1 cellular context compared by ENCODE assay signal in the genomic region with DNA sequence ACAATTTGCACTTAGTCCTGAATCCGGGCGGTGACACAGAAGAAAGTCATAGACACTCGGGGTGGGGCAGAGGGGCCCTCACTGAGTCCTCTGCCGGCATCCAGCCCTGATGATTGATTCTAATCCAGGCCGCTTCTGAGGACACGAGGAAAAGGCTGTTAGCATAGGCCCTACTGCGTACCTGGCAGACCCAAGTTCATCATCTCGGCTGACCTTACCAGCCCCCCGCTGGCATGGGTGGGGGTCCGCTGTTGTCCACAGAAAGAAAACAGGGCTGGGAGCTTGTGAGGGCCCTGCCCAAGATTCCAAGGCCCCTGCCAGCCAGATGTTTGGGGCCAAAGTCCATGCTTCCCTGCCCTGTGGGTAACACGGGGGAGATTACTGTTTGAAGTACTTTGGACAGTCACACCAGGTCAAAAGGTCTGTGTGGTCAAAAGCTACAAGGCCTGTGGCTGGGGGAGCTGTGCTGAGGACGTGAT.
TF ChIP-seq lines count a peak whose summit lies in the region.

No MANE protein-coding gene starts in this region.

TF ChIP-seq in HepG2, 621 proteins besides CTCF, POLR2A, EP300 and RAD21 (continued from another document and continues in another):
- TF ChIP-seq, protein P1, sequence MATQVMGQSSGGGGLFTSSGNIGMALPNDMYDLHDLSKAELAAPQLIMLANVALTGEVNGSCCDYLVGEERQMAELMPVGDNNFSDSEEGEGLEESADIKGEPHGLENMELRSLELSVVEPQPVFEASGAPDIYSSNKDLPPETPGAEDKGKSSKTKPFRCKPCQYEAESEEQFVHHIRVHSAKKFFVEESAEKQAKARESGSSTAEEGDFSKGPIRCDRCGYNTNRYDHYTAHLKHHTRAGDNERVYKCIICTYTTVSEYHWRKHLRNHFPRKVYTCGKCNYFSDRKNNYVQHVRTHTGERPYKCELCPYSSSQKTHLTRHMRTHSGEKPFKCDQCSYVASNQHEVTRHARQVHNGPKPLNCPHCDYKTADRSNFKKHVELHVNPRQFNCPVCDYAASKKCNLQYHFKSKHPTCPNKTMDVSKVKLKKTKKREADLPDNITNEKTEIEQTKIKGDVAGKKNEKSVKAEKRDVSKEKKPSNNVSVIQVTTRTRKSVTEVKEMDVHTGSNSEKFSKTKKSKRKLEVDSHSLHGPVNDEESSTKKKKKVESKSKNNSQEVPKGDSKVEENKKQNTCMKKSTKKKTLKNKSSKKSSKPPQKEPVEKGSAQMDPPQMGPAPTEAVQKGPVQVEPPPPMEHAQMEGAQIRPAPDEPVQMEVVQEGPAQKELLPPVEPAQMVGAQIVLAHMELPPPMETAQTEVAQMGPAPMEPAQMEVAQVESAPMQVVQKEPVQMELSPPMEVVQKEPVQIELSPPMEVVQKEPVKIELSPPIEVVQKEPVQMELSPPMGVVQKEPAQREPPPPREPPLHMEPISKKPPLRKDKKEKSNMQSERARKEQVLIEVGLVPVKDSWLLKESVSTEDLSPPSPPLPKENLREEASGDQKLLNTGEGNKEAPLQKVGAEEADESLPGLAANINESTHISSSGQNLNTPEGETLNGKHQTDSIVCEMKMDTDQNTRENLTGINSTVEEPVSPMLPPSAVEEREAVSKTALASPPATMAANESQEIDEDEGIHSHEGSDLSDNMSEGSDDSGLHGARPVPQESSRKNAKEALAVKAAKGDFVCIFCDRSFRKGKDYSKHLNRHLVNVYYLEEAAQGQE (IDR thresholded peaks at IDR 0.05; ENCODE audit: borderline replicate concordance in 1 of 2, low read depth in 1 of 2, low read length in 2 of 2): no peak; a peak in 2 of 4 replicates
- TF ChIP-seq ZNF607 (CRISPR knock-in tag; IDR thresholded peaks at IDR 0.05; ENCODE audit: borderline replicate concordance): no peak
- no peak for TF ChIP-seq SYNCRIP (IDR thresholded peaks at IDR 0.05; ENCODE audit: insufficient read depth, low read depth, low read length)
- TF ChIP-seq TARDBP (CRISPR knock-in tag; IDR thresholded peaks at IDR 0.05): peak; percentile 45; the same call in 1 of the 2 replicates
- TF ChIP-seq CC2D1A (CRISPR knock-in tag; IDR thresholded peaks at IDR 0.05): no peak
- no peak for TF ChIP-seq IKZF1 (IDR thresholded peaks at IDR 0.05)
- TF ChIP-seq ZNF550 (CRISPR knock-in tag; IDR thresholded peaks at IDR 0.05; ENCODE audit: borderline replicate concordance): no peak
- no peak for TF ChIP-seq JARID2 (CRISPR knock-in tag; IDR thresholded peaks at IDR 0.05; ENCODE audit: insufficient replicate concordance)
- TF ChIP-seq FOXA1 (IDR thresholded peaks at IDR 0.05): no peak
- peak; percentile 77 for TF ChIP-seq FOXA1 (CRISPR knock-in tag; IDR thresholded peaks at IDR 0.05)
- no peak for TF ChIP-seq ZNF7 (CRISPR knock-in tag; IDR thresholded peaks at IDR 0.05)
- TF ChIP-seq, protein P2, sequence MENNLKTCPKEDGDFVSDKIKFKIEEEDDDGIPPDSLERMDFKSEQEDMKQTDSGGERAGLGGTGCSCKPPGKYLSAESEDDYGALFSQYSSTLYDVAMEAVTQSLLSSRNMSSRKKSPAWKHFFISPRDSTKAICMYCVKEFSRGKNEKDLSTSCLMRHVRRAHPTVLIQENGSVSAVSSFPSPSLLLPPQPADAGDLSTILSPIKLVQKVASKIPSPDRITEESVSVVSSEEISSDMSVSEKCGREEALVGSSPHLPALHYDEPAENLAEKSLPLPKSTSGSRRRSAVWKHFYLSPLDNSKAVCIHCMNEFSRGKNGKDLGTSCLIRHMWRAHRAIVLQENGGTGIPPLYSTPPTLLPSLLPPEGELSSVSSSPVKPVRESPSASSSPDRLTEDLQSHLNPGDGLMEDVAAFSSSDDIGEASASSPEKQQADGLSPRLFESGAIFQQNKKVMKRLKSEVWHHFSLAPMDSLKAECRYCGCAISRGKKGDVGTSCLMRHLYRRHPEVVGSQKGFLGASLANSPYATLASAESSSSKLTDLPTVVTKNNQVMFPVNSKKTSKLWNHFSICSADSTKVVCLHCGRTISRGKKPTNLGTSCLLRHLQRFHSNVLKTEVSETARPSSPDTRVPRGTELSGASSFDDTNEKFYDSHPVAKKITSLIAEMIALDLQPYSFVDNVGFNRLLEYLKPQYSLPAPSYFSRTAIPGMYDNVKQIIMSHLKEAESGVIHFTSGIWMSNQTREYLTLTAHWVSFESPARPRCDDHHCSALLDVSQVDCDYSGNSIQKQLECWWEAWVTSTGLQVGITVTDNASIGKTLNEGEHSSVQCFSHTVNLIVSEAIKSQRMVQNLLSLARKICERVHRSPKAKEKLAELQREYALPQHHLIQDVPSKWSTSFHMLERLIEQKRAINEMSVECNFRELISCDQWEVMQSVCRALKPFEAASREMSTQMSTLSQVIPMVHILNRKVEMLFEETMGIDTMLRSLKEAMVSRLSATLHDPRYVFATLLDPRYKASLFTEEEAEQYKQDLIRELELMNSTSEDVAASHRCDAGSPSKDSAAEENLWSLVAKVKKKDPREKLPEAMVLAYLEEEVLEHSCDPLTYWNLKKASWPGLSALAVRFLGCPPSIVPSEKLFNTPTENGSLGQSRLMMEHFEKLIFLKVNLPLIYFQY (CRISPR knock-in tag; IDR thresholded peaks at IDR 0.05; ENCODE audit: borderline replicate concordance): no peak
- no peak for TF ChIP-seq ZNF616 (CRISPR knock-in tag; IDR thresholded peaks at IDR 0.05; ENCODE audit: low read depth)
- TF ChIP-seq ZNF670 (CRISPR knock-in tag; IDR thresholded peaks at IDR 0.05; ENCODE audit: borderline replicate concordance): no peak; the same call in 1 of the 2 replicates
- TF ChIP-seq ZNF547 (CRISPR knock-in tag; IDR thresholded peaks at IDR 0.05): no peak
- TF ChIP-seq RAD51 (IDR thresholded peaks at IDR 0.05; ENCODE audit: borderline replicate concordance): no peak
- TF ChIP-seq, protein P3, sequence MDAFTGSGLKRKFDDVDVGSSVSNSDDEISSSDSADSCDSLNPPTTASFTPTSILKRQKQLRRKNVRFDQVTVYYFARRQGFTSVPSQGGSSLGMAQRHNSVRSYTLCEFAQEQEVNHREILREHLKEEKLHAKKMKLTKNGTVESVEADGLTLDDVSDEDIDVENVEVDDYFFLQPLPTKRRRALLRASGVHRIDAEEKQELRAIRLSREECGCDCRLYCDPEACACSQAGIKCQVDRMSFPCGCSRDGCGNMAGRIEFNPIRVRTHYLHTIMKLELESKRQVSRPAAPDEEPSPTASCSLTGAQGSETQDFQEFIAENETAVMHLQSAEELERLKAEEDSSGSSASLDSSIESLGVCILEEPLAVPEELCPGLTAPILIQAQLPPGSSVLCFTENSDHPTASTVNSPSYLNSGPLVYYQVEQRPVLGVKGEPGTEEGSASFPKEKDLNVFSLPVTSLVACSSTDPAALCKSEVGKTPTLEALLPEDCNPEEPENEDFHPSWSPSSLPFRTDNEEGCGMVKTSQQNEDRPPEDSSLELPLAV (CRISPR knock-in tag; conservative IDR thresholded peaks at IDR 0.05; ENCODE audit: low read depth): no peak
- TF ChIP-seq, protein P4, sequence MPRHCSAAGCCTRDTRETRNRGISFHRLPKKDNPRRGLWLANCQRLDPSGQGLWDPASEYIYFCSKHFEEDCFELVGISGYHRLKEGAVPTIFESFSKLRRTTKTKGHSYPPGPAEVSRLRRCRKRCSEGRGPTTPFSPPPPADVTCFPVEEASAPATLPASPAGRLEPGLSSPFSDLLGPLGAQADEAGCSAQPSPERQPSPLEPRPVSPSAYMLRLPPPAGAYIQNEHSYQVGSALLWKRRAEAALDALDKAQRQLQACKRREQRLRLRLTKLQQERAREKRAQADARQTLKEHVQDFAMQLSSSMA (CRISPR knock-in tag; IDR thresholded peaks at IDR 0.05): 0 out of 2 replicates have a peak, but pooled peaks have one; percentile 24
- 0 out of 2 replicates have a peak, but pooled peaks have one; percentile 36 for TF ChIP-seq ZNF296 (CRISPR knock-in tag; conservative IDR thresholded peaks at IDR 0.05)
- TF ChIP-seq, protein P5, sequence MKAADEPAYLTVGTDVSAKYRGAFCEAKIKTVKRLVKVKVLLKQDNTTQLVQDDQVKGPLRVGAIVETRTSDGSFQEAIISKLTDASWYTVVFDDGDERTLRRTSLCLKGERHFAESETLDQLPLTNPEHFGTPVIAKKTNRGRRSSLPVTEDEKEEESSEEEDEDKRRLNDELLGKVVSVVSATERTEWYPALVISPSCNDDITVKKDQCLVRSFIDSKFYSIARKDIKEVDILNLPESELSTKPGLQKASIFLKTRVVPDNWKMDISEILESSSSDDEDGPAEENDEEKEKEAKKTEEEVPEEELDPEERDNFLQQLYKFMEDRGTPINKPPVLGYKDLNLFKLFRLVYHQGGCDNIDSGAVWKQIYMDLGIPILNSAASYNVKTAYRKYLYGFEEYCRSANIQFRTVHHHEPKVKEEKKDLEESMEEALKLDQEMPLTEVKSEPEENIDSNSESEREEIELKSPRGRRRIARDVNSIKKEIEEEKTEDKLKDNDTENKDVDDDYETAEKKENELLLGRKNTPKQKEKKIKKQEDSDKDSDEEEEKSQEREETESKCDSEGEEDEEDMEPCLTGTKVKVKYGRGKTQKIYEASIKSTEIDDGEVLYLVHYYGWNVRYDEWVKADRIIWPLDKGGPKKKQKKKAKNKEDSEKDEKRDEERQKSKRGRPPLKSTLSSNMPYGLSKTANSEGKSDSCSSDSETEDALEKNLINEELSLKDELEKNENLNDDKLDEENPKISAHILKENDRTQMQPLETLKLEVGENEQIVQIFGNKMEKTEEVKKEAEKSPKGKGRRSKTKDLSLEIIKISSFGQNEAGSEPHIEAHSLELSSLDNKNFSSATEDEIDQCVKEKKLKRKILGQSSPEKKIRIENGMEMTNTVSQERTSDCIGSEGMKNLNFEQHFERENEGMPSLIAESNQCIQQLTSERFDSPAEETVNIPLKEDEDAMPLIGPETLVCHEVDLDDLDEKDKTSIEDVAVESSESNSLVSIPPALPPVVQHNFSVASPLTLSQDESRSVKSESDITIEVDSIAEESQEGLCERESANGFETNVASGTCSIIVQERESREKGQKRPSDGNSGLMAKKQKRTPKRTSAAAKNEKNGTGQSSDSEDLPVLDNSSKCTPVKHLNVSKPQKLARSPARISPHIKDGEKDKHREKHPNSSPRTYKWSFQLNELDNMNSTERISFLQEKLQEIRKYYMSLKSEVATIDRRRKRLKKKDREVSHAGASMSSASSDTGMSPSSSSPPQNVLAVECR (CRISPR knock-in tag; IDR thresholded peaks at IDR 0.05; ENCODE audit: borderline replicate concordance): peak; percentile 68; the same call in 1 of the 2 replicates
- TF ChIP-seq, protein P6, sequence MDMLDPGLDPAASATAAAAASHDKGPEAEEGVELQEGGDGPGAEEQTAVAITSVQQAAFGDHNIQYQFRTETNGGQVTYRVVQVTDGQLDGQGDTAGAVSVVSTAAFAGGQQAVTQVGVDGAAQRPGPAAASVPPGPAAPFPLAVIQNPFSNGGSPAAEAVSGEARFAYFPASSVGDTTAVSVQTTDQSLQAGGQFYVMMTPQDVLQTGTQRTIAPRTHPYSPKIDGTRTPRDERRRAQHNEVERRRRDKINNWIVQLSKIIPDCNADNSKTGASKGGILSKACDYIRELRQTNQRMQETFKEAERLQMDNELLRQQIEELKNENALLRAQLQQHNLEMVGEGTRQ (IDR thresholded peaks at IDR 0.05; ENCODE audit: low read depth, low read length): no peak
- TF ChIP-seq, protein P6 (CRISPR knock-in tag; IDR thresholded peaks at IDR 0.05; ENCODE audit: borderline replicate concordance): no peak
- TF ChIP-seq, protein P7, sequence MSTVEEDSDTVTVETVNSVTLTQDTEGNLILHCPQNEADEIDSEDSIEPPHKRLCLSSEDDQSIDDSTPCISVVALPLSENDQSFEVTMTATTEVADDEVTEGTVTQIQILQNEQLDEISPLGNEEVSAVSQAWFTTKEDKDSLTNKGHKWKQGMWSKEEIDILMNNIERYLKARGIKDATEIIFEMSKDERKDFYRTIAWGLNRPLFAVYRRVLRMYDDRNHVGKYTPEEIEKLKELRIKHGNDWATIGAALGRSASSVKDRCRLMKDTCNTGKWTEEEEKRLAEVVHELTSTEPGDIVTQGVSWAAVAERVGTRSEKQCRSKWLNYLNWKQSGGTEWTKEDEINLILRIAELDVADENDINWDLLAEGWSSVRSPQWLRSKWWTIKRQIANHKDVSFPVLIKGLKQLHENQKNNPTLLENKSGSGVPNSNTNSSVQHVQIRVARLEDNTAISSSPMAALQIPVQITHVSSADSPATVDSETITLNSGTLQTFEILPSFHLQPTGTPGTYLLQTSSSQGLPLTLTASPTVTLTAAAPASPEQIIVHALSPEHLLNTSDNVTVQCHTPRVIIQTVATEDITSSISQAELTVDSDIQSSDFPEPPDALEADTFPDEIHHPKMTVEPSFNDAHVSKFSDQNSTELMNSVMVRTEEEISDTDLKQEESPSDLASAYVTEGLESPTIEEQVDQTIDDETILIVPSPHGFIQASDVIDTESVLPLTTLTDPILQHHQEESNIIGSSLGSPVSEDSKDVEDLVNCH (CRISPR knock-in tag; IDR thresholded peaks at IDR 0.05): no peak
- TF ChIP-seq SIN3B (IDR thresholded peaks at IDR 0.05; ENCODE audit: low read length): no peak
- peak; percentile 94 for TF ChIP-seq HDAC2 (CRISPR knock-in tag; IDR thresholded peaks at IDR 0.05)
- no peak for TF ChIP-seq ZNF891 (CRISPR knock-in tag; IDR thresholded peaks at IDR 0.05)
- no peak for TF ChIP-seq ZBTB1 (CRISPR knock-in tag; IDR thresholded peaks at IDR 0.05; ENCODE audit: borderline replicate concordance)
- TF ChIP-seq, protein P8, sequence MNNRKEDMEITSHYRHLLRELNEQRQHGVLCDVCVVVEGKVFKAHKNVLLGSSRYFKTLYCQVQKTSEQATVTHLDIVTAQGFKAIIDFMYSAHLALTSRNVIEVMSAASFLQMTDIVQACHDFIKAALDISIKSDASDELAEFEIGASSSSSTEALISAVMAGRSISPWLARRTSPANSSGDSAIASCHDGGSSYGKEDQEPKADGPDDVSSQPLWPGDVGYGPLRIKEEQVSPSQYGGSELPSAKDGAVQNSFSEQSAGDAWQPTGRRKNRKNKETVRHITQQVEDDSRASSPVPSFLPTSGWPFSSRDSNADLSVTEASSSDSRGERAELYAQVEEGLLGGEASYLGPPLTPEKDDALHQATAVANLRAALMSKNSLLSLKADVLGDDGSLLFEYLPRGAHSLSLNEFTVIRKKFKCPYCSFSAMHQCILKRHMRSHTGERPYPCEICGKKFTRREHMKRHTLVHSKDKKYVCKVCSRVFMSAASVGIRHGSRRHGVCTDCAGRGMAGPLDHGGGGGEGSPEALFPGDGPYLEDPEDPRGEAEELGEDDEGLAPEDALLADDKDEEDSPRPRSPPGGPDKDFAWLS (CRISPR knock-in tag; IDR thresholded peaks at IDR 0.05; ENCODE audit: borderline replicate concordance): no peak
- TF ChIP-seq MEIS1 (CRISPR knock-in tag; IDR thresholded peaks at IDR 0.05; ENCODE audit: borderline replicate concordance): no peak
- TF ChIP-seq, protein P9, sequence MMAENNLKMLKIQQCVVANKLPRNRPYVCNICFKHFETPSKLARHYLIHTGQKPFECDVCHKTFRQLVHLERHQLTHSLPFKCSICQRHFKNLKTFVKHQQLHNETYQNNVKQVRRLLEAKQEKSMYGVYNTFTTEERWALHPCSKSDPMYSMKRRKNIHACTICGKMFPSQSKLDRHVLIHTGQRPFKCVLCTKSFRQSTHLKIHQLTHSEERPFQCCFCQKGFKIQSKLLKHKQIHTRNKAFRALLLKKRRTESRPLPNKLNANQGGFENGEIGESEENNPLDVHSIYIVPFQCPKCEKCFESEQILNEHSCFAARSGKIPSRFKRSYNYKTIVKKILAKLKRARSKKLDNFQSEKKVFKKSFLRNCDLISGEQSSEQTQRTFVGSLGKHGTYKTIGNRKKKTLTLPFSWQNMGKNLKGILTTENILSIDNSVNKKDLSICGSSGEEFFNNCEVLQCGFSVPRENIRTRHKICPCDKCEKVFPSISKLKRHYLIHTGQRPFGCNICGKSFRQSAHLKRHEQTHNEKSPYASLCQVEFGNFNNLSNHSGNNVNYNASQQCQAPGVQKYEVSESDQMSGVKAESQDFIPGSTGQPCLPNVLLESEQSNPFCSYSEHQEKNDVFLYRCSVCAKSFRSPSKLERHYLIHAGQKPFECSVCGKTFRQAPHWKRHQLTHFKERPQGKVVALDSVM (CRISPR knock-in tag; IDR thresholded peaks at IDR 0.05): no peak
